Comparison of ENCODE assay signal across 28 cellular contexts in genomic region chr4:30437316-30437715, GRCh38.
"Had no signal": no experiment of that assay in that cellular context is flagged by ENCODE, and none has a peak within 500 bp of the region (broad histone marks: within the 10 kb centered on the region; RNA-seq: fewer than 3 reads in every experiment).

No MANE protein-coding gene starts in this region.

- H3K36me3 ChIP-seq: ovary, right lobe of liver, sigmoid colon, spleen, suprapubic skin, tibial artery, transverse colon, upper lobe of right lung, vagina had no signal

- DNase-seq: naive thymus-derived CD8-positive, alpha-beta T cell; nephron progenitor cell; occipital lobe; ovary; posterior cingulate gyrus; psoas muscle; right cardiac atrium; right lobe of liver; sigmoid colon; spleen; stimulated activated CD4-positive, alpha-beta T cell treated with anti-CD3 and anti-CD28 coated beads, Interleukin-12 subunit alpha, Interleukin-12 subunit beta, amount 100 ng/mL, for 4 hours; stimulated activated CD4-positive, alpha-beta T cell treated with anti-CD3 and anti-CD28 coated beads, Interleukin-1b, Interleukin-23, amount 100 ng/mL, for 48 hours; stimulated activated CD4-positive, alpha-beta T cell treated with anti-CD3 and anti-CD28 coated beads, Interleukin-4, amount 100 ng/mL, for 1 hour; stimulated activated CD4-positive, alpha-beta T cell treated with anti-CD3 and anti-CD28 coated beads, Interleukin-4, amount 100 ng/mL, for 4 hours; stimulated activated CD8-positive, alpha-beta memory T cell treated with anti-CD3 and anti-CD28 coated beads, Interleukin-4, amount 100 ng/mL, for 48 hours; stimulated activated naive CD4-positive, alpha-beta T cell; stimulated activated naive CD8-positive, alpha-beta T cell treated with anti-CD3 and anti-CD28 coated beads, Interleukin-15, amount 100 ng/mL, for 72 hours; stimulated activated naive CD8-positive, alpha-beta T cell treated with anti-CD3 and anti-CD28 coated beads, Interleukin-15, Interleukin-2, amounts not matched to agents 100 U/mL and 50 U/mL, for 24 hours; substantia nigra; testis; tibial artery; transverse colon; upper lobe of right lung had no signal

- H3K4me2 ChIP-seq: neural progenitor cell, smooth muscle cell had no signal

- H3K9me3 ChIP-seq: ovary, psoas muscle, right lobe of liver, sigmoid colon, suprapubic skin, testis, tibial artery, upper lobe of right lung, vagina had no signal

- H3K4me1 ChIP-seq: parathyroid adenoma, psoas muscle, right lobe of liver, sigmoid colon, spleen, suprapubic skin, testis, tibial artery, transverse colon, upper lobe of right lung, vagina had no signal

- H3K9ac ChIP-seq: neural progenitor cell, parathyroid adenoma had no signal

- H3K4me3 ChIP-seq: neural progenitor cell, ovary, psoas muscle, right lobe of liver, sigmoid colon, smooth muscle cell, spleen, suprapubic skin, testis, tibial artery, transverse colon, upper lobe of right lung, vagina had no signal

- H2AFZ ChIP-seq: neural progenitor cell, parathyroid adenoma had no signal

- H3K79me2 ChIP-seq: parathyroid adenoma had no signal

- H3K27ac ChIP-seq: neural progenitor cell, ovary, parathyroid adenoma, psoas muscle, right lobe of liver, sigmoid colon, spleen, suprapubic skin, testis, tibial artery, transverse colon, upper lobe of right lung, vagina had no signal

- H3K27me3 ChIP-seq: neural progenitor cell, ovary, right lobe of liver, sigmoid colon, spleen, suprapubic skin, testis, tibial artery, transverse colon, upper lobe of right lung, vagina had no signal
